8 cellular contexts compared by ENCODE assay signal in the genomic region with DNA sequence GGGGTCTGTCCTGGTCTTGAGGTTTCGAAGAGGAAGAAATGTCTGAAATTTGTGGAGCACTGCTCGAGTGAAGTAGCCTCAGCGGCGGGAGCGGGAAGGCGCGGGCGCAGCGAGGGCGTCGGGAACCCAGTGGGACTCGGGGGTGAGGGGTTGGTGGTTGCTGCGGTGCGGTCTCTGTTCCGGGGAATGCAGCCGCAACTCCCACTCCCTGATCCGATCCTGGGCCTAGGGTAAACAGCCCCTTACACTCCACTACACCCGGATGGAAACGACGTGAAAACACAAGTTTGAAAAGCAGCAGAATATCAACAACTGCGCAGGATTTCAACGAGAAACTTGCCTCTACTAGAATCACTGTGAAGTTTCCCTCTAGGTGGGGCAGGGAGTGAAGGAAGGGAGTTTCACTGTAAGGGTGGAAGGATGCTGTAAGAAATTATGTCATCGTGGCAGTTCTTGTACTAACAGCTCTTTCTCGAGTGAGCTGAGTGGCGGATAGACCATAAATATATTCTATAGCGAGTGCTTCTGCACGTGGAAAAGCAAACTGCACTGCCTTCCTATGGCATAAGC. TPM values are rescaled to one million over a fixed set of nuclear protein-coding genes. Genes with fewer than 3 reads are reported as not detected.
DNase-seq lines count a peak whose midpoint lies in the region; ATAC-seq, FAIRE-seq and TF ChIP-seq lines count a peak whose summit lies in the region.

No MANE protein-coding gene starts in this region.

- FAIRE-seq in endothelial cell of umbilical vein (lab: Jason Lieb, UNC), result peak; percentile 74

- no peak overlapping the region for H3K27ac Mint-ChIP-seq in activated CD4-positive, alpha-beta T cell treated with anti-CD3 and anti-CD28 coated beads, Interleukin-2, amount 10 ng/mL, durations not matched to agents 24 days and 14 days

- ATAC-seq in thoracic aorta (ENCODE audit: insufficient number of reproducible peaks, low FRiP score, low read depth) (no peak), GM21367 (IDR thresholded peaks at IDR 0.05; ENCODE audit: unreplicated experiment) (no peak)

- DNase-seq in activated CD4-positive, alpha-beta T cell treated with anti-CD3 and anti-CD28 coated beads, Interleukin-2, amount 10 ng/mL, durations not matched to agents 24 days and 14 days, result peak; percentile 80
- peak; percentile 62 for DNase-seq in endothelial cell of umbilical vein (ENCODE audit: low read depth, low spot score)
- DNase-seq in thoracic aorta (ENCODE audit: low spot score), result no peak
- DNase-seq in H4 (ENCODE audit: low spot score), result no peak

- H2AFZ ChIP-seq in endothelial cell of umbilical vein (ENCODE audit: low read depth, low read length), result peak overlapping the region; percentile 61

- peaks cover 16% of the 10 kb centered on the region for H3K27me3 Mint-ChIP-seq in activated CD4-positive, alpha-beta T cell treated with anti-CD3 and anti-CD28 coated beads, Interleukin-2, amount 10 ng/mL, durations not matched to agents 24 days and 14 days

- dilution Hi-C loops in endothelial cell of umbilical vein (cut with MboI; ENCODE audit: extremely low pct_ligation_motif_present, low sequenced_read_pairs), result no loop called here

- peaks cover 3% of the 10 kb centered on the region for H3K36me3 Mint-ChIP-seq in activated CD4-positive, alpha-beta T cell treated with anti-CD3 and anti-CD28 coated beads, Interleukin-2, amount 10 ng/mL, durations not matched to agents 24 days and 14 days (ENCODE audit: low read depth)

- H4K20me1 ChIP-seq in endothelial cell of umbilical vein (replicated peaks; ENCODE audit: control insufficient read depth, extremely low read depth, insufficient read depth, low read length), result no peaks in the 10 kb centered on the region

- no peaks in the 10 kb centered on the region for H3K9me1 ChIP-seq in endothelial cell of umbilical vein (replicated peaks; ENCODE audit: control insufficient read depth, extremely low read depth, insufficient read depth, low read length)

- no peak for TF ChIP-seq POLR2A in endothelial cell of umbilical vein (IDR thresholded peaks at IDR 0.05; ENCODE audit: low read depth, low read length)

- H3K4me3 ChIP-seq in endothelial cell of umbilical vein (replicated peaks in 1 of 3; ENCODE audit: insufficient read depth in 1 of 3, low read depth in 1 of 3, low read length in 3 of 3) (peak overlapping the region; percentile 51 to 84 (median 74)), muscle layer of colon (ENCODE audit: low read depth in 1 of 2, low read length in 2 of 2) (peak overlapping the region; percentile 78 to 96), thoracic aorta (peak overlapping the region; percentile 84)

- peak overlapping the region; percentile 76 for H3K9ac ChIP-seq in endothelial cell of umbilical vein (replicated peaks; ENCODE audit: extremely low read depth, insufficient read depth, low read length)
- H3K9ac ChIP-seq in muscle layer of colon (ENCODE audit: low read length), result peak overlapping the region; percentile 76

- H3K4me3 Mint-ChIP-seq in activated CD4-positive, alpha-beta T cell treated with anti-CD3 and anti-CD28 coated beads, Interleukin-2, amount 10 ng/mL, durations not matched to agents 24 days and 14 days, result no peak overlapping the region

- H3K79me2 ChIP-seq in endothelial cell of umbilical vein (ENCODE audit: control insufficient read depth, insufficient read depth, low read length), result peaks cover 27% of the 10 kb centered on the region

- H3K27ac ChIP-seq in C4-2B (peak overlapping the region; percentile 49), KOPT-K1 (ENCODE audit: low read depth, low read length, poor library complexity, severe bottlenecking) (peak overlapping the region; percentile 83), endothelial cell of umbilical vein (ENCODE audit: insufficient read depth, low read depth, low read length) (peak overlapping the region; percentile 61), muscle layer of colon (ENCODE audit: low read depth, low read length) (peak overlapping the region; percentile 92), thoracic aorta (peak overlapping the region; percentile 98 to 99)

- CTCF ChIA-PET in endothelial cell of umbilical vein (lab: Charles Lee), result interaction anchor here (1.0 to 12.0 kb wide), 4 partner anchors 122 to 1083 kb away, joined by 3 to 76 read pairs (median 6); no protein-coding TSS in a partner anchor

- H3K27me3 ChIP-seq in endothelial cell of umbilical vein (ENCODE audit: control insufficient read depth in 2 of 2, insufficient read depth in 2 of 2, low read length in 2 of 2) (no peaks in the 10 kb centered on the region), muscle layer of colon (ENCODE audit: control insufficient read depth in 1 of 2, insufficient read depth in 2 of 2, low read length in 2 of 2) (no peaks in the 10 kb centered on the region), thoracic aorta (replicated peaks; ENCODE audit: insufficient read depth) (no peaks in the 10 kb centered on the region)

- BruUV-seq in endothelial cell of umbilical vein (replicated peaks; lab: Mats Ljungman, UMichigan), result TSS peak; percentile 37

- H3K36me3 ChIP-seq in KOPT-K1 (ENCODE audit: insufficient read depth, low read length), result no peaks in the 10 kb centered on the region
- H3K36me3 ChIP-seq in endothelial cell of umbilical vein (ENCODE audit: control insufficient read depth in 2 of 2, extremely low read depth in 1 of 2, insufficient read depth in 2 of 2, low read length in 2 of 2), result no peaks in the 10 kb centered on the region
- H3K36me3 ChIP-seq in muscle layer of colon (ENCODE audit: insufficient read depth, low read length), result no peaks in the 10 kb centered on the region
- no peaks in the 10 kb centered on the region for H3K36me3 ChIP-seq in thoracic aorta

- peak overlapping the region; percentile 83 for H3K4me2 ChIP-seq in endothelial cell of umbilical vein (ENCODE audit: insufficient read depth, low read length)

- POLR2A ChIA-PET in endothelial cell of umbilical vein (lab: Charles Lee), result no interaction called here

- H3K4me1 Mint-ChIP-seq in activated CD4-positive, alpha-beta T cell treated with anti-CD3 and anti-CD28 coated beads, Interleukin-2, amount 10 ng/mL, durations not matched to agents 24 days and 14 days, result peaks cover 14% of the 10 kb centered on the region

- H3K4me1 ChIP-seq in endothelial cell of umbilical vein (ENCODE audit: control insufficient read depth, extremely low read depth, insufficient read depth, low read length) (peaks cover 15% of the 10 kb centered on the region), muscle layer of colon (ENCODE audit: insufficient read depth, low read length) (peaks cover 9% of the 10 kb centered on the region), thoracic aorta (ENCODE audit: control insufficient read depth in 1 of 2, low read depth in 2 of 2) (peaks cover 6 to 7% of the 10 kb centered on the region in 2 donors)

- intact Hi-C loops in activated CD4-positive, alpha-beta T cell treated with anti-CD3 and anti-CD28 coated beads, Interleukin-2, amount 10 ng/mL, durations not matched to agents 24 days and 14 days (cut with micrococcal nuclease), result loop anchor here (10.0 kb wide), 1 partner anchor 371 kb away; no protein-coding TSS in a partner anchor
- intact Hi-C loops in endothelial cell of umbilical vein (cut with micrococcal nuclease), result loop anchor here (10.0 kb wide), 2 partner anchors 549 to 769 kb away; no protein-coding TSS in a partner anchor

- TF ChIP-seq CTCF in C4-2B (conservative IDR thresholded peaks at IDR 0.05) (no peak), endothelial cell of umbilical vein (IDR thresholded peaks at IDR 0.05; ENCODE audit: extremely low read depth in 1 of 2, insufficient read depth in 1 of 2, low read depth in 1 of 2, low read length in 2 of 2) (no peak), thoracic aorta (IDR thresholded peaks at IDR 0.05) (no peak)

- no peaks in the 10 kb centered on the region for H3K9me3 ChIP-seq in KOPT-K1 (ENCODE audit: insufficient read depth, low read length, poor library complexity, severe bottlenecking)
- no peaks in the 10 kb centered on the region for H3K9me3 ChIP-seq in endothelial cell of umbilical vein (replicated peaks; ENCODE audit: control insufficient read depth, insufficient read depth, low read length)
- no peaks in the 10 kb centered on the region for H3K9me3 ChIP-seq in muscle layer of colon (ENCODE audit: low read length)
- H3K9me3 ChIP-seq in thoracic aorta, result no peaks in the 10 kb centered on the region

- H3K9me3 Mint-ChIP-seq in activated CD4-positive, alpha-beta T cell treated with anti-CD3 and anti-CD28 coated beads, Interleukin-2, amount 10 ng/mL, durations not matched to agents 24 days and 14 days, result no peaks in the 10 kb centered on the region

TF ChIP-seq in endothelial cell of umbilical vein, 7 proteins besides CTCF, POLR2A, EP300 and RAD21:
- TF ChIP-seq JUN (IDR thresholded peaks at IDR 0.05; ENCODE audit: borderline replicate concordance, insufficient read depth, insufficient read length, low read depth) (no peak), FOS (IDR thresholded peaks at IDR 0.05; ENCODE audit: borderline replicate concordance, insufficient read depth, low read length) (no peak), GATA2 (IDR thresholded peaks at IDR 0.05; ENCODE audit: insufficient read depth, insufficient read length, low read depth, low read length) (no peak)
- TF ChIP-seq, protein P1, sequence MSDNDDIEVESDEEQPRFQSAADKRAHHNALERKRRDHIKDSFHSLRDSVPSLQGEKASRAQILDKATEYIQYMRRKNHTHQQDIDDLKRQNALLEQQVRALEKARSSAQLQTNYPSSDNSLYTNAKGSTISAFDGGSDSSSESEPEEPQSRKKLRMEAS (IDR thresholded peaks at IDR 0.05; ENCODE audit: insufficient read depth, insufficient read length), result no peak

RNA-seq across cellular contexts. Expression of a gene that starts 2.0 kb away (rescaled TPM):
- total RNA-seq in activated CD4-positive, alpha-beta T cell treated with anti-CD3 and anti-CD28 coated beads, Interleukin-2, amount 10 ng/mL, durations not matched to agents 24 days and 14 days, result 20.3 and 21.7 TPM in 2 replicates
- 25.9 and 26.0 TPM in 2 replicates for total RNA-seq in endothelial cell of umbilical vein
- 16.0 and 18.3 TPM in 2 replicates for polyA plus RNA-seq in endothelial cell of umbilical vein
- polyA plus RNA-seq in endothelial cell of umbilical vein (2011; cell fraction: cytosol; rRNA removed), result 7.0 and 8.9 TPM in 2 replicates
- 31.3 and 31.9 TPM in 2 replicates for polyA plus RNA-seq in endothelial cell of umbilical vein (2011; cell fraction: nucleus; rRNA removed)
- 10.1 and 11.2 TPM in 2 replicates for polyA plus RNA-seq in endothelial cell of umbilical vein (2012)
- 161 and 176 TPM in 2 replicates for polyA minus RNA-seq in endothelial cell of umbilical vein
- polyA minus RNA-seq in endothelial cell of umbilical vein (2011; cell fraction: cytosol; rRNA and poly(A)+ RNA removed), result 6.3 TPM
- 179 and 248 TPM in 2 replicates for polyA minus RNA-seq in endothelial cell of umbilical vein (2011; cell fraction: nucleus; rRNA and poly(A)+ RNA removed)
- total RNA-seq in thoracic aorta, result 10 to 100 TPM; 19.9 to 23.8 TPM
- 2.3 and 2.4 TPM in 2 replicates for total RNA-seq in H4 (2014; rRNA removed; shearing (Covaris generic))

Comparison
In these comparisons a context has a peak if more than half of its experiments do, and no peak if none do; other contexts are left out.
1. DNase-seq: peak in activated CD4-positive, alpha-beta T cell treated with anti-CD3 and anti-CD28 coated beads, Interleukin-2, amount 10 ng/mL, durations not matched to agents 24 days and 14 days (single experiment) and endothelial cell of umbilical vein (single experiment); none in thoracic aorta (single experiment) and H4 (single experiment).
2. Peak in every context shown above with its lines, with median percentiles within 50 percentile points of each other: H3K27ac ChIP-seq and H3K4me3 ChIP-seq.